In genomic region chr15:101477851-101478353, GRCh38 we compare ENCODE assay signal across 1 cellular context.
TF ChIP-seq lines count a peak whose summit lies in the region.

No MANE protein-coding gene starts in this region.

TF ChIP-seq in K562, 482 proteins besides CTCF, POLR2A, EP300 and RAD21 (continued from another document):
- peak; percentile 96 for TF ChIP-seq PRDM10 (IDR thresholded peaks at IDR 0.05; ENCODE audit: partially characterized antibody)
- peak; percentile 35; the same call in 1 of the 2 replicates for TF ChIP-seq CTBP1 (IDR thresholded peaks at IDR 0.05; ENCODE audit: borderline replicate concordance)
- peak; percentile 46 for TF ChIP-seq TEAD4 (IDR thresholded peaks at IDR 0.05; ENCODE audit: low read length)
- no peak for TF ChIP-seq TEAD4 (CRISPR knock-in tag; IDR thresholded peaks at IDR 0.05; ENCODE audit: borderline replicate concordance)
- TF ChIP-seq ZNF263 (CRISPR knock-in tag; IDR thresholded peaks at IDR 0.05; ENCODE audit: borderline replicate concordance), result peak; percentile 76; the same call in 1 of the 2 replicates
- peak; percentile 33; the same call in 1 of the 2 replicates for TF ChIP-seq CBFA2T2 (conservative IDR thresholded peaks at IDR 0.05)
- peak; percentile 54 for TF ChIP-seq TCF3 (CRISPR knock-in tag; IDR thresholded peaks at IDR 0.05)
- TF ChIP-seq FOXK2 (conservative IDR thresholded peaks at IDR 0.05 in 1 of 2, IDR thresholded peaks at IDR 0.05 in 1 of 2; ENCODE audit: low read depth in 2 of 2), result peak in 1 of 2 experiments; percentile 60; a peak in 1 of 4 replicates
- TF ChIP-seq KDM1A (IDR thresholded peaks at IDR 0.05), result peak; percentile 77 to 88
- peak; percentile 63; the same call in 1 of the 2 replicates for TF ChIP-seq EHMT2 (IDR thresholded peaks at IDR 0.05)
- TF ChIP-seq HDAC1 (IDR thresholded peaks at IDR 0.05), result peak in 1 of 2 experiments; percentile 36; a peak in 1 of 4 replicates
- TF ChIP-seq DPF2 (IDR thresholded peaks at IDR 0.05), result peak; percentile 44; the same call in 1 of the 2 replicates
- peak; percentile 96 for TF ChIP-seq BCOR (IDR thresholded peaks at IDR 0.05)
- TF ChIP-seq CEBPZ (IDR thresholded peaks at IDR 0.05; ENCODE audit: borderline replicate concordance, low read depth, low read length), result no peak
- TF ChIP-seq SP1 (CRISPR knock-in tag; IDR thresholded peaks at IDR 0.05), result 0 out of 2 replicates have a peak, but pooled peaks have one; percentile 34
- no peak for TF ChIP-seq ZNF133 (CRISPR knock-in tag; IDR thresholded peaks at IDR 0.05)
- no peak for TF ChIP-seq TAF1 (IDR thresholded peaks at IDR 0.05; ENCODE audit: control insufficient read depth, extremely low read depth, insufficient read depth, low read length, severe bottlenecking)
- TF ChIP-seq SMARCA5 (IDR thresholded peaks at IDR 0.05), result 0 out of 2 replicates have a peak, but pooled peaks have one; percentile 79
- TF ChIP-seq RCOR1 (IDR thresholded peaks at IDR 0.05; ENCODE audit: borderline replicate concordance in 1 of 2, low read depth in 2 of 2, low read length in 2 of 2), result peak in 1 of 2 experiments; percentile 59; a peak in 1 of 4 replicates
- peak; percentile 41; the same call in 1 of the 2 replicates for TF ChIP-seq ARID1B (IDR thresholded peaks at IDR 0.05)
- TF ChIP-seq VEZF1 (CRISPR knock-in tag; IDR thresholded peaks at IDR 0.05), result no peak
- TF ChIP-seq NFIC (IDR thresholded peaks at IDR 0.05), result peak; percentile 89
- peak; percentile 53 for TF ChIP-seq CBFA2T3 (IDR thresholded peaks at IDR 0.05)
- no peak for TF ChIP-seq HNRNPK (IDR thresholded peaks at IDR 0.05; ENCODE audit: low read depth, low read length, poor library complexity, severe bottlenecking)
- peak; percentile 59; the same call in 1 of the 2 replicates for TF ChIP-seq ATF7 (IDR thresholded peaks at IDR 0.05)
- peak; percentile 85 for TF ChIP-seq ADNP (tag; IDR thresholded peaks at IDR 0.05)
- TF ChIP-seq ZNF232 (CRISPR knock-in tag; IDR thresholded peaks at IDR 0.05), result no peak
- peak; percentile 84 for TF ChIP-seq HDAC2 (IDR thresholded peaks at IDR 0.05)
- 0 out of 2 replicates have a peak, but pooled peaks have one; percentile 19 for TF ChIP-seq GATA2 (CRISPR knock-in tag; IDR thresholded peaks at IDR 0.05)
